16 cellular contexts compared by ENCODE assay signal in the genomic region with DNA sequence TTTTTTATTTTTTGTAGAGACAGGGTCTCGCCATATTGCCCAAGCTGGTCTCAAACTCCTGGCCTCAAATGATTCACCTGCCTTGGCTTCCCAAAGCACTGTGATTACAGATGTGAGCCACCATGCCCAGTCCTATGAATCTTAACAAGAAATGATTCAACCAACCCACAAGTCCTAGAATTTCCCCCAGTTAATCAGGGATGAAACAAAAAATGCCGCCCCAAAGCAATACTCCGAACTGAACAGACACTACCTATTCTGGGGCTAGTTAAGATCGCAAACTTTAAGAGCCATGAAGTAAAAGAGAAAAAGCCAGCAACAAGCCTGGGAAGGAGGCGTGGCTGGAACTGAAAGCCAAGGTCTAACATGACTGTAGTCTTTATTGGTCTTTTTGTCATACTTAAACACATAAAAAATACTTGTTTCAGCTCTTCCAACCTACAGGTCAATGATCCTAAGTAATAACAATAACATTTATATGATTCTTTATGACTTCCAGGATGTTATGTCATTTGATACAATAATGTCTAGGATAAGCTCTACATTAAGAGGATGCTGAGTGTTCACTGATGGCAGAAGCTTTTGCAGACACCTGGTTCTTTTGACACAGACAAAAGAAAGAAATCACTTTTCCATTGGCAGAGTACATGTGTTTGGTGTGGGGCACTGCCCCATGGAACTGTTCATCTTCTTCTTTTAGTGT.
A peak's percentile ranks its signal among the peaks of the same experiment; 100 is the strongest.
DNase-seq lines count a peak whose midpoint lies in the region; ATAC-seq and TF ChIP-seq lines count a peak whose summit lies in the region.
"Had no signal": no experiment of that assay in that cellular context is flagged by ENCODE, and none has a peak within 500 bp of the region (broad histone marks: within the 10 kb centered on the region; RNA-seq: fewer than 3 reads in every experiment).

No MANE protein-coding gene starts in this region.

- H3K36me3 ChIP-seq in PC-3 (ENCODE audit: low read depth, low read length) = no peaks in the 10 kb centered on the region

- H3K4me1 ChIP-seq in PC-3 (ENCODE audit: insufficient read depth, low read length) = no peaks in the 10 kb centered on the region

- no peaks in the 10 kb centered on the region for H4K20me1 ChIP-seq in PC-3 (ENCODE audit: low read length)

- no peak overlapping the region for H2AFZ ChIP-seq in PC-3 (ENCODE audit: low read length)
- H2AFZ ChIP-seq: GM23248 had no signal

- no peak overlapping the region for H3K9ac ChIP-seq in PC-3 (ENCODE audit: low read length)
- H3K9ac ChIP-seq: GM23248 had no signal

- no peak for TF ChIP-seq CTCF in PC-3 (conservative IDR thresholded peaks at IDR 0.05; ENCODE audit: low read depth, low read length)

- no peaks in the 10 kb centered on the region for H3F3A ChIP-seq in PC-3 (ENCODE audit: low read length, unreplicated experiment)

- no peaks in the 10 kb centered on the region for H3K9me3 ChIP-seq in PC-3 (ENCODE audit: low read length)

- no peaks in the 10 kb centered on the region for H3K79me2 ChIP-seq in PC-3 (ENCODE audit: low read length)

- no peak overlapping the region for H3K27ac ChIP-seq in PC-3 (ENCODE audit: low read length)
- H3K27ac ChIP-seq: 22Rv1, GM23248 had no signal

- POLR2A ChIA-PET in PC-3 (lab: Charles Lee; ENCODE audit: unreplicated experiment) = no interaction called here

- intact Hi-C loops in PC-3 (cut with micrococcal nuclease) = no loop called here

- H3K4me3 ChIP-seq in PC-3 (ENCODE audit: low read length) = no peak overlapping the region
- H3K4me3 ChIP-seq: GM23248 had no signal

- CTCF ChIA-PET in PC-3 (lab: Charles Lee) = interaction anchor here (1.0 kb wide), 1 partner anchor 44 kb away, joined by 3 read pairs; no protein-coding TSS in a partner anchor

- no peaks in the 10 kb centered on the region for H3K27me3 ChIP-seq in PC-3 (ENCODE audit: low read length)

- no peaks in the 10 kb centered on the region for H3K9me2 ChIP-seq in PC-3 (replicated peaks; ENCODE audit: low read length)

- DNase-seq in NCI-H1092 treated with DMSO at 0.1 percent for 48 hours (lab: John Stamatoyannopoulos, UW) = peak; percentile 33
- no peak for DNase-seq in NCI-H1092 (lab: John Stamatoyannopoulos, UW)
- DNase-seq in Daoy (ENCODE audit: low read depth) = peak; percentile 21
- peak; percentile 66 for DNase-seq in NCI-H128 (lab: John Stamatoyannopoulos, UW; ENCODE audit: unreplicated experiment)
- peak; percentile 35 for DNase-seq in PC-3
- DNase-seq in DMS53 (lab: John Stamatoyannopoulos, UW) = no peak
- DNase-seq: AML-193, EL, GM23248, HCEC 1CT, NCI-H1694 treated with DMSO at 0.1 percent for 48 hours, Right ventricle myocardium superior, SW 1271 had no signal

- ATAC-seq in PC-3 (peak; percentile 92), HG02588 (IDR thresholded peaks at IDR 0.05; ENCODE audit: unreplicated experiment) (no peak), HG03565 (IDR thresholded peaks at IDR 0.05; ENCODE audit: unreplicated experiment) (no peak)

- BruUV-seq in PC-3 (replicated peaks; lab: Mats Ljungman, UMichigan) = no TSS peak

- no peak overlapping the region for H3K4me2 ChIP-seq in PC-3 (ENCODE audit: low read length)

Comparison
In these comparisons a context has a peak if more than half of its experiments do, and no peak if none do; other contexts are left out.
1. DNase-seq: peak in NCI-H1092 treated with DMSO at 0.1 percent for 48 hours (single experiment), Daoy (single experiment), NCI-H128 (single experiment) and PC-3 (single experiment); none in NCI-H1092 (single experiment) and DMS53 (single experiment).